In genomic region chr2:168192839-168193616, GRCh38 we compare ENCODE assay signal across 8 cellular contexts. TPM values are rescaled to one million over a fixed set of nuclear protein-coding genes. Genes with fewer than 3 reads are reported as not detected.
DNase-seq lines count a peak whose midpoint lies in the region; ATAC-seq, FAIRE-seq and TF ChIP-seq lines count a peak whose summit lies in the region.

No MANE protein-coding gene starts in this region.

- peak overlapping the region; percentile 53 for H3K4me2 ChIP-seq in OCI-LY7 (ENCODE audit: low read length)

- no peak for FAIRE-seq in frontal cortex (lab: Jason Lieb, UNC)

- BruUV-seq in OCI-LY7 (replicated peaks; lab: Mats Ljungman, UMichigan), result no TSS peak

- no peaks in the 10 kb centered on the region for H3K9me3 ChIP-seq in OCI-LY7 (ENCODE audit: low read length)

- POLR2A ChIA-PET in OCI-LY7 (lab: Charles Lee), result interaction anchor here (0.6 to 1.5 kb wide), 3 partner anchors 23 to 459 kb away, joined by 3 to 4 read pairs (median 3); no protein-coding TSS in a partner anchor

- peak overlapping the region; percentile 30 for H3K4me3 ChIP-seq in OCI-LY7 (ENCODE audit: low read depth, low read length, poor library complexity, severe bottlenecking)

- no peaks in the 10 kb centered on the region for H3K9me3 Mint-ChIP-seq in chondrocyte (ENCODE audit: low read depth)

- peaks cover 29% of the 10 kb centered on the region for H3K4me1 ChIP-seq in OCI-LY7 (ENCODE audit: insufficient read depth, low read length, poor library complexity, severe bottlenecking)

- H3K36me3 ChIP-seq in OCI-LY7 (ENCODE audit: insufficient read depth, low read length), result no peaks in the 10 kb centered on the region

- H2AFZ ChIP-seq in OCI-LY7 (ENCODE audit: low read length), result no peak overlapping the region

- DNase-seq in activated CD4-positive, CD25-positive, alpha-beta regulatory T cell treated with anti-CD3 and anti-CD28 coated beads, Interleukin-2, amount 50 U/mL, for 16 hours (ENCODE audit: low read depth, low spot score), result peak; percentile 4
- no peak for DNase-seq in activated CD4-positive, CD25-positive, alpha-beta regulatory T cell treated with anti-CD3 and anti-CD28 coated beads, Interleukin-2, amount 50 U/mL, for 72 hours
- DNase-seq in OCI-LY7 (ENCODE audit: low spot score) (peak; percentile 57), chondrocyte (ENCODE audit: low spot score) (no peak), frontal cortex (ENCODE audit: low spot score in 2 of 2) (no peak)
- peak; percentile 4 for DNase-seq in stimulated activated naive CD4-positive, alpha-beta T cell treated with Interleukin-2 at 50 U/mL for 16 hours (lab: John Stamatoyannopoulos, UW)
- no peak for DNase-seq in activated CD8-positive, alpha-beta memory T cell treated with anti-CD3 and anti-CD28 coated beads, Interleukin-2, amount 50 U/mL, for 4 hours

- H3K9me2 ChIP-seq in OCI-LY7 (ENCODE audit: insufficient read depth, low read length), result no peaks in the 10 kb centered on the region

- TF ChIP-seq CTCF in OCI-LY7 (conservative IDR thresholded peaks at IDR 0.05; ENCODE audit: low read length) (no peak), chondrocyte (IDR thresholded peaks at IDR 0.05) (no peak)

- H3K27me3 Mint-ChIP-seq in chondrocyte (ENCODE audit: low read depth), result no peaks in the 10 kb centered on the region

- ATAC-seq in HG02642 (IDR thresholded peaks at IDR 0.05; ENCODE audit: poor library complexity, unreplicated experiment), result no peak

- H3K27ac ChIP-seq in OCI-LY7 (ENCODE audit: low read depth, low read length, poor library complexity, severe bottlenecking), result peak overlapping the region; percentile 12

- H3K27ac Mint-ChIP-seq in chondrocyte (ENCODE audit: unreplicated experiment), result peak overlapping the region; percentile 86

- H3K36me3 Mint-ChIP-seq in chondrocyte (ENCODE audit: low read depth), result no peaks in the 10 kb centered on the region

- intact Hi-C loops in OCI-LY7 (cut with micrococcal nuclease; ENCODE audit: unreplicated experiment), result loop anchor here (2.0 kb wide), 1 partner anchor 54 kb away; the partner anchor contains the start of gene STK39

- CTCF ChIA-PET in OCI-LY7 (lab: Charles Lee; ENCODE audit: unreplicated experiment), result no interaction called here

- H4K20me1 ChIP-seq in OCI-LY7 (ENCODE audit: insufficient read depth, low read length), result no peaks in the 10 kb centered on the region

- peaks cover 50% of the 10 kb centered on the region for H3K4me1 Mint-ChIP-seq in chondrocyte (ENCODE audit: low read depth)

- no peak overlapping the region for H3K4me3 Mint-ChIP-seq in chondrocyte (ENCODE audit: unreplicated experiment)

- no peaks in the 10 kb centered on the region; the same call in 1 of the 2 replicates for H3K79me2 ChIP-seq in OCI-LY7 (ENCODE audit: insufficient read depth, low read depth, low read length)

RNA-seq across cellular contexts. Expression of gene STK39, which starts 54.4 kb away (rescaled TPM):
- 17.7 and 18.2 TPM in 2 replicates for total RNA-seq in OCI-LY7 (2014; rRNA removed; shearing (Covaris generic))
- 38.7 and 41.1 TPM in 2 replicates for total RNA-seq in OCI-LY7 (2022)
- 31.9 to 34.8 TPM (median 34.3 TPM) in 3 replicates for total RNA-seq in chondrocyte
- 46.1 TPM for total RNA-seq in frontal cortex

Comparison
In these comparisons a context has a peak if more than half of its experiments do, and no peak if none do; other contexts are left out.
1. DNase-seq: peak in activated CD4-positive, CD25-positive, alpha-beta regulatory T cell treated with anti-CD3 and anti-CD28 coated beads, Interleukin-2, amount 50 U/mL, for 16 hours (single experiment), OCI-LY7 (single experiment) and stimulated activated naive CD4-positive, alpha-beta T cell treated with Interleukin-2 at 50 U/mL for 16 hours (single experiment); none in activated CD4-positive, CD25-positive, alpha-beta regulatory T cell treated with anti-CD3 and anti-CD28 coated beads, Interleukin-2, amount 50 U/mL, for 72 hours (single experiment), chondrocyte (single experiment), frontal cortex (0 of 2) and activated CD8-positive, alpha-beta memory T cell treated with anti-CD3 and anti-CD28 coated beads, Interleukin-2, amount 50 U/mL, for 4 hours (single experiment).